In the genomic region with DNA sequence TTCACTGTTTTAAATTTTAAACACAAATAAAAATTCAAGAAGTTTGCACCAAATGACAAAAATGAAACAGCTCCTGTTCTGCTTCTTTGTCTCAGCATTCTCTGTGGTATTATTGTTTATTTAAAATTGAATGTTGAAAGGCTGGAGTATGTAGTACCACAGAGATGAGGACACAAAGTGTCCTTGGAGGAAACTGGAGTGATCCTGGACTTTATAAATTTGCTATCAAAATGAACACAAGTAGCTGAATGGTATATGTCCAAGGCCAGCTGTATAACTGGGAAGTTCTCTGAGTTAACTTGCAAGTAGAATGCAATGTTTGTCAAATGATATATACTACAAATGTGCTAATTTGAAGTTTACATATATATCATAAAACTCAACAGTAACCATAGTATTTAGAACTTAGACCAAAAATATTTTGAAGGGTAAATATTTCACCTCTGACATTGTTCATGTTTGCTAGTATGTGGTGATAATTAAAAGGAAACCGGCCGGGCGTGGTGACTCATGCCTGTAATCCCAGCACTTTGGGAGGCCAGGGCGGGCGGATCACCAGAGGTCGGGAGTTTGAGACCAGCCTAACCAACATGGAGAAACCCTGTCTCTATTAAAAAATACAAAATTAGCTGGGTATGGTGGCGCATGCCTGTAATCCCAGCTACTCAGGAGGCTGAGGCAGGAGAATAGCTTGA, we compare ENCODE assay signal across 1 cellular context.
TF ChIP-seq lines count a peak whose summit lies in the region.

No MANE protein-coding gene starts in this region.

TF ChIP-seq in HCT116, 20 proteins besides CTCF, POLR2A, EP300 and RAD21 (continued from another document):
- TF ChIP-seq, protein P1, sequence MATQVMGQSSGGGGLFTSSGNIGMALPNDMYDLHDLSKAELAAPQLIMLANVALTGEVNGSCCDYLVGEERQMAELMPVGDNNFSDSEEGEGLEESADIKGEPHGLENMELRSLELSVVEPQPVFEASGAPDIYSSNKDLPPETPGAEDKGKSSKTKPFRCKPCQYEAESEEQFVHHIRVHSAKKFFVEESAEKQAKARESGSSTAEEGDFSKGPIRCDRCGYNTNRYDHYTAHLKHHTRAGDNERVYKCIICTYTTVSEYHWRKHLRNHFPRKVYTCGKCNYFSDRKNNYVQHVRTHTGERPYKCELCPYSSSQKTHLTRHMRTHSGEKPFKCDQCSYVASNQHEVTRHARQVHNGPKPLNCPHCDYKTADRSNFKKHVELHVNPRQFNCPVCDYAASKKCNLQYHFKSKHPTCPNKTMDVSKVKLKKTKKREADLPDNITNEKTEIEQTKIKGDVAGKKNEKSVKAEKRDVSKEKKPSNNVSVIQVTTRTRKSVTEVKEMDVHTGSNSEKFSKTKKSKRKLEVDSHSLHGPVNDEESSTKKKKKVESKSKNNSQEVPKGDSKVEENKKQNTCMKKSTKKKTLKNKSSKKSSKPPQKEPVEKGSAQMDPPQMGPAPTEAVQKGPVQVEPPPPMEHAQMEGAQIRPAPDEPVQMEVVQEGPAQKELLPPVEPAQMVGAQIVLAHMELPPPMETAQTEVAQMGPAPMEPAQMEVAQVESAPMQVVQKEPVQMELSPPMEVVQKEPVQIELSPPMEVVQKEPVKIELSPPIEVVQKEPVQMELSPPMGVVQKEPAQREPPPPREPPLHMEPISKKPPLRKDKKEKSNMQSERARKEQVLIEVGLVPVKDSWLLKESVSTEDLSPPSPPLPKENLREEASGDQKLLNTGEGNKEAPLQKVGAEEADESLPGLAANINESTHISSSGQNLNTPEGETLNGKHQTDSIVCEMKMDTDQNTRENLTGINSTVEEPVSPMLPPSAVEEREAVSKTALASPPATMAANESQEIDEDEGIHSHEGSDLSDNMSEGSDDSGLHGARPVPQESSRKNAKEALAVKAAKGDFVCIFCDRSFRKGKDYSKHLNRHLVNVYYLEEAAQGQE (IDR thresholded peaks at IDR 0.05; ENCODE audit: low read depth): no peak
- TF ChIP-seq SRF (IDR thresholded peaks at IDR 0.05; ENCODE audit: low read depth) (no peak), TCF7L2 (IDR thresholded peaks at IDR 0.05; ENCODE audit: borderline replicate concordance, extremely low read depth, insufficient read depth, insufficient read length) (no peak), SP1 (IDR thresholded peaks at IDR 0.05; ENCODE audit: low read depth) (no peak), POLR2AphosphoS5 (IDR thresholded peaks at IDR 0.05; ENCODE audit: low read depth, low read length) (no peak), ELF1 (IDR thresholded peaks at IDR 0.05; ENCODE audit: borderline replicate concordance, low read depth) (no peak)
- TF ChIP-seq, protein P2, sequence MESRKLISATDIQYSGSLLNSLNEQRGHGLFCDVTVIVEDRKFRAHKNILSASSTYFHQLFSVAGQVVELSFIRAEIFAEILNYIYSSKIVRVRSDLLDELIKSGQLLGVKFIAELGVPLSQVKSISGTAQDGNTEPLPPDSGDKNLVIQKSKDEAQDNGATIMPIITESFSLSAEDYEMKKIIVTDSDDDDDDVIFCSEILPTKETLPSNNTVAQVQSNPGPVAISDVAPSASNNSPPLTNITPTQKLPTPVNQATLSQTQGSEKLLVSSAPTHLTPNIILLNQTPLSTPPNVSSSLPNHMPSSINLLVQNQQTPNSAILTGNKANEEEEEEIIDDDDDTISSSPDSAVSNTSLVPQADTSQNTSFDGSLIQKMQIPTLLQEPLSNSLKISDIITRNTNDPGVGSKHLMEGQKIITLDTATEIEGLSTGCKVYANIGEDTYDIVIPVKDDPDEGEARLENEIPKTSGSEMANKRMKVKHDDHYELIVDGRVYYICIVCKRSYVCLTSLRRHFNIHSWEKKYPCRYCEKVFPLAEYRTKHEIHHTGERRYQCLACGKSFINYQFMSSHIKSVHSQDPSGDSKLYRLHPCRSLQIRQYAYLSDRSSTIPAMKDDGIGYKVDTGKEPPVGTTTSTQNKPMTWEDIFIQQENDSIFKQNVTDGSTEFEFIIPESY (IDR thresholded peaks at IDR 0.05; ENCODE audit: extremely low read depth, insufficient replicate concordance, low read length): no peak
